Comparison of ENCODE assay signal across 34 cellular contexts in the genomic region with DNA sequence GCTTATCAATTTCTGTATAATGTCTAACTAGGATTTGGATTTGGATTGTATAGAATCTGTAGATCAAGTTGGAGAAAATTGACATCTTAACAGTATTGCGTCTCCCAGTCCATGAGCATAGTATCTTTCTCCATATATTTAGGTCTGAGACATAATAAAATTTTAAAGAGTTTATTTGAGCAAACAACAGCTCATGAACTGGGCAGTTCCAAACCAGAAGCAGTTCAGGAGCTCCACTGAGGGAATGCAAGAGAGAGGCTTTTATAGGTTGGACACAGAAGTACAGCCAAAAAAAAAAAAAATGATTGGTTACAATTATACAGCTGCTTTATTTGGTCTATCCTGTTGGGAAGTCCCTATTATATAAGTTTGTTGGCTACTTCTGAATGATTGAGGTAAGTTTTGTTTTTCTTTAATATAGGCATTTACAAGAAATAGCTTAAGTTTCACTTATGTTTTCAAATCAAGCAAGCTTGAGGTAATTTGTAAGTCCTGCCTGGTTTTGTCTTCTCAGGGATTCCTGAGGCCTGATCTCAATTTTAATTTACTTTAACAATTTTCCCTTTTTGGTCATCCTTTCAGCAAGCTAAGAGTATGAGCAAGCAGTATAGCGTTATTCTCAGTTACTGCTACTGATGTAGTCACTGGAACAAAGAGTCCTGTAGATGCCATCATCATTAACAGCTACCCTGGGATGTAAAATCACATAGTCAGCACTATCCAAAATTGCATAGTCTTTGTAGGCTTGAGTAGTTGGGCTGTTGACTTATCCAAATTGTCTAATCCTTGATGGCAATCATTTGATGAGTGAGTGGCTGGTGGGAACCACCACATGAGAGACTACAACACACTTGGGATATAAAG. TPM values are rescaled to one million over a fixed set of nuclear protein-coding genes. Genes with fewer than 3 reads are reported as not detected.
DNase-seq lines count a peak whose midpoint lies in the region; ATAC-seq, FAIRE-seq and TF ChIP-seq lines count a peak whose summit lies in the region.
"Had no signal": no experiment of that assay in that cellular context is flagged by ENCODE, and none has a peak within 500 bp of the region (broad histone marks: within the 10 kb centered on the region; RNA-seq: fewer than 3 reads in every experiment).

No MANE protein-coding gene starts in this region.

- no peaks in the 10 kb centered on the region for H3K36me3 ChIP-seq in K562 (ENCODE audit: control insufficient read depth, insufficient read depth, low read length)
- H3K36me3 ChIP-seq: adrenal gland, BLaER1, esophagus squamous epithelium, tibial nerve had no signal

- H3K27ac Mint-ChIP-seq in activated CD8-positive, alpha-beta memory T cell treated with anti-CD3 and anti-CD28 coated beads, Interleukin-2, amount 10 ng/mL, durations not matched to agents 7 days and 5 days, result peak overlapping the region; percentile 76
- H3K27ac Mint-ChIP-seq: IgD-negative memory B cell, nephron progenitor cell had no signal

- no peak overlapping the region for H3K4me3 Mint-ChIP-seq in activated CD8-positive, alpha-beta memory T cell treated with anti-CD3 and anti-CD28 coated beads, Interleukin-2, amount 10 ng/mL, durations not matched to agents 7 days and 5 days
- H3K4me3 Mint-ChIP-seq: IgD-negative memory B cell, nephron progenitor cell had no signal

- no peaks in the 10 kb centered on the region for H3K27me3 Mint-ChIP-seq in activated CD8-positive, alpha-beta memory T cell treated with anti-CD3 and anti-CD28 coated beads, Interleukin-2, amount 10 ng/mL, durations not matched to agents 7 days and 5 days

- no peaks in the 10 kb centered on the region for H3K4me1 ChIP-seq in K562 (replicated peaks in 1 of 2; ENCODE audit: control insufficient read depth in 2 of 2, insufficient read depth in 2 of 2, low read length in 2 of 2)
- H3K4me1 ChIP-seq: adrenal gland, body of pancreas, esophagus squamous epithelium, tibial nerve had no signal

- no peak for DNase-seq in activated CD8-positive, alpha-beta memory T cell treated with anti-CD3 and anti-CD28 coated beads, Interleukin-2, amount 10 ng/mL, durations not matched to agents 7 days and 5 days
- no peak for DNase-seq in activated CD8-positive, alpha-beta memory T cell treated with anti-CD3 and anti-CD28 coated beads, Interleukin-2, amount 50 U/mL, for 48 hours
- DNase-seq in GM12892 (ENCODE audit: insufficient read length) (no peak), LNCaP clone FGC (ENCODE audit: low read depth) (peak; percentile 80), K562 (ENCODE audit: extremely low read depth in 1 of 4, low spot score in 3 of 4) (no peak), iPS-NIHi11 (ENCODE audit: low spot score) (no peak), GM03348 (ENCODE audit: low spot score) (no peak)
- DNase-seq: ACHN; activated CD8-positive, alpha-beta memory T cell treated with anti-CD3 and anti-CD28 coated beads for 24 hours; adrenal gland; body of pancreas; DMS53; esophagus squamous epithelium; mucosa of descending colon; NCI-H1105; NCI-H187 treated with DMSO at 0.1 percent for 48 hours; NCI-H2171 treated with DMSO at 0.1 percent for 48 hours; NCI-H524; nephron progenitor cell; PC-3; SK-N-SH had no signal

- H3K9ac ChIP-seq in K562 (ENCODE audit: insufficient read depth in 1 of 2, low read depth in 2 of 2, low read length in 2 of 2), result no peak overlapping the region
- H3K9ac ChIP-seq: BLaER1, SK-N-SH had no signal

- intact Hi-C loops in K562 (cut with micrococcal nuclease), result no loop called here

- in situ Hi-C loops in K562 (cut with MboI), result no loop called here

- CTCF ChIA-PET in activated CD8-positive, alpha-beta memory T cell treated with anti-CD3 and anti-CD28 coated beads, Interleukin-2, amount 10 ng/mL, durations not matched to agents 7 days and 5 days (lab: Charles Lee), result interaction anchor here (1.2 to 1.6 kb wide), 3 partner anchors 27 to 255 kb away, joined by 3 to 10 read pairs (median 7); a partner anchor contains a TSS
- CTCF ChIA-PET in K562 (lab: Yijun Ruan, JAX; ENCODE audit: low intra/inter-chr PET ratio), result no interaction called here

- peaks cover 0 to 2% of the 10 kb centered on the region in 2 experiments; a peak in 2 of 5 replicates for H3K27me3 ChIP-seq in K562 (ENCODE audit: control insufficient read depth in 2 of 2, insufficient read depth in 2 of 2, low read length in 2 of 2)
- H3K27me3 ChIP-seq: adrenal gland, BLaER1, body of pancreas, esophagus squamous epithelium, tibial nerve had no signal

- no peak for TF ChIP-seq EP300 in K562 (IDR thresholded peaks at IDR 0.05; ENCODE audit: low read length)

- H3K9me3 Mint-ChIP-seq in activated CD8-positive, alpha-beta memory T cell treated with anti-CD3 and anti-CD28 coated beads, Interleukin-2, amount 10 ng/mL, durations not matched to agents 7 days and 5 days (ENCODE audit: low read depth), result peaks cover 7% of the 10 kb centered on the region

- H2AFZ ChIP-seq in K562 (ENCODE audit: low read depth, low read length), result no peak overlapping the region

- no TSS peak for BruUV-seq in K562 (replicated peaks; lab: Mats Ljungman, UMichigan)

- ATAC-seq in activated CD8-positive, alpha-beta memory T cell treated with anti-CD3 and anti-CD28 coated beads, Interleukin-2, amount 10 ng/mL, durations not matched to agents 7 days and 5 days, result peak; percentile 27
- no peak for ATAC-seq in K562
- ATAC-seq: body of pancreas, mucosa of descending colon, PC-3 had no signal

- no peak for TF ChIP-seq RAD21 in K562 (CRISPR knock-in tag; conservative IDR thresholded peaks at IDR 0.05 in 1 of 2, IDR thresholded peaks at IDR 0.05 in 1 of 2)

- no peak overlapping the region for H3K4me2 ChIP-seq in K562 (ENCODE audit: insufficient read depth, low read length)
- H3K4me2 ChIP-seq: BLaER1, SK-N-SH had no signal

- peaks cover 29% of the 10 kb centered on the region for H3K4me1 Mint-ChIP-seq in activated CD8-positive, alpha-beta memory T cell treated with anti-CD3 and anti-CD28 coated beads, Interleukin-2, amount 10 ng/mL, durations not matched to agents 7 days and 5 days
- H3K4me1 Mint-ChIP-seq: nephron progenitor cell had no signal

- POLR2A ChIA-PET in K562 (lab: Yijun Ruan, JAX), result interaction anchor here (0.7 kb wide), 1 partner anchor 547 kb away, joined by 3 read pairs; no protein-coding TSS in a partner anchor

- 0% methylated on average over 2 of the region's 2 CpGs for WGBS in K562 (ENCODE audit: insufficient coverage, low coverage, missing lambda C conversion rate)

- TF ChIP-seq CTCF in LNCaP clone FGC (IDR thresholded peaks at IDR 0.05; ENCODE audit: control insufficient read depth, extremely low read depth, insufficient read depth), result no peak
- TF ChIP-seq CTCF in K562 (IDR thresholded peaks at IDR 0.05 in 2 of 3, conservative IDR thresholded peaks at IDR 0.05 in 1 of 3; ENCODE audit: insufficient read depth in 2 of 3, low read depth in 1 of 3, low read length in 3 of 3), result no peak

- TF ChIP-seq POLR2A in GM12892 (IDR thresholded peaks at IDR 0.05; ENCODE audit: low read depth, low read length) (no peak), K562 (conservative IDR thresholded peaks at IDR 0.05) (no peak)

- no peaks in the 10 kb centered on the region for H3K9me3 ChIP-seq in K562 (replicated peaks; ENCODE audit: control insufficient read depth, insufficient read depth, low read depth, low read length)
- H3K9me3 ChIP-seq: adrenal gland, body of pancreas, mucosa of descending colon, SK-N-SH, tibial nerve had no signal

- H3K4me3 ChIP-seq in LNCaP clone FGC (ENCODE audit: low read depth, low read length) (no peak overlapping the region), K562 (no peak overlapping the region)
- H3K4me3 ChIP-seq: adrenal gland, BLaER1, body of pancreas, esophagus squamous epithelium, mucosa of descending colon, tibial nerve had no signal

- no peaks in the 10 kb centered on the region for H4K20me1 ChIP-seq in K562 (replicated peaks; ENCODE audit: control insufficient read depth, insufficient read depth, low read length)
- H4K20me1 ChIP-seq: BLaER1 had no signal

- H3K27ac ChIP-seq in K562 (ENCODE audit: extremely low read depth, low read depth, low read length), result no peak overlapping the region
- H3K27ac ChIP-seq: adrenal gland, BLaER1, body of pancreas, esophagus squamous epithelium, tibial nerve, VCaP had no signal

- FAIRE-seq in GM12892 (lab: Jason Lieb, UNC) (peak; percentile 33), K562 (lab: Jason Lieb, UNC) (no peak)
- FAIRE-seq: endometrium, frontal cortex, G401.6 had no signal

- H3K79me2 ChIP-seq in K562 (ENCODE audit: control insufficient read depth, insufficient read depth, low read length), result no peaks in the 10 kb centered on the region

- H3K36me3 Mint-ChIP-seq in activated CD8-positive, alpha-beta memory T cell treated with anti-CD3 and anti-CD28 coated beads, Interleukin-2, amount 10 ng/mL, durations not matched to agents 7 days and 5 days, result peaks cover 27% of the 10 kb centered on the region
- H3K36me3 Mint-ChIP-seq: IgD-negative memory B cell had no signal

- no peaks in the 10 kb centered on the region for H3K9me1 ChIP-seq in K562 (ENCODE audit: control insufficient read depth, insufficient read depth, low read length)

RNA-seq across cellular contexts. Expression of a gene that starts 27.5 kb away (rescaled TPM):
- total RNA-seq in activated CD8-positive, alpha-beta memory T cell treated with anti-CD3 and anti-CD28 coated beads, Interleukin-2, amount 10 ng/mL, durations not matched to agents 7 days and 5 days, result 1 to 10 TPM; 1.4 to 5.1 TPM
- polyA plus RNA-seq in GM12892 (2012; ENCODE audit: missing spikeins), result 5.0 TPM
- not detected in 2 replicates for total RNA-seq in K562 (2011; cell fraction: chromatin; rRNA removed; ENCODE audit: low replicate concordance)
- not detected in 2 replicates for total RNA-seq in K562 (2011; cell fraction: nucleolus; rRNA removed)
- total RNA-seq in K562 (2011; cell fraction: nucleoplasm; rRNA removed), result not detected in 2 replicates
- total RNA-seq in K562 (2014; rRNA removed) (not detected in 2 replicates), K562 (2014; rRNA removed; fragmentation: Illumina TruSeq; extraction: Trizol) (not detected in 2 replicates), K562 (2015; rRNA removed; fragmentation: Illumina TruSeq; extraction: Trizol) (not detected in 2 replicates), K562 (2021) (not detected in 2 replicates)
- polyA plus RNA-seq in K562 (2011; rRNA removed) (not detected in 2 replicates), K562 (2014; fragmentation: Illumina TruSeq; extraction: Trizol) (not detected in 2 replicates), K562 (2014; fragmentation: Nextera tagmentation; extraction: Ambion mirVana) (not detected), K562 (2014; rRNA removed) (not detected in 2 replicates)
- polyA plus RNA-seq in K562 (2011; cell fraction: cytosol; rRNA removed), result not detected in 2 replicates
- polyA plus RNA-seq in K562 (2011; cell fraction: nucleus; rRNA removed), result 0.04 TPM in 1 of 2 replicates, not detected in the other
- not detected in 2 replicates for polyA plus RNA-seq in K562 (2012)
- not detected in 2 replicates for polyA minus RNA-seq in K562 (2011; rRNA and poly(A)+ RNA removed)
- polyA minus RNA-seq in K562 (2011; cell fraction: cytosol; rRNA and poly(A)+ RNA removed), result not detected in 2 replicates
- not detected in 2 replicates for polyA minus RNA-seq in K562 (2011; cell fraction: nucleus; rRNA and poly(A)+ RNA removed)
- total RNA-seq: body of pancreas, dermis microvascular lymphatic vessel endothelial cell, esophagus squamous epithelium, frontal cortex, H4, lung microvascular endothelial cell, M059J, mucosa of descending colon, osteocyte, PC-3, skeletal muscle tissue, tibial nerve had no signal
- polyA plus RNA-seq: SK-N-SH had no signal

RNA-seq across cellular contexts. Expression of a gene that starts 38.7 kb away (rescaled TPM):
- total RNA-seq in activated CD8-positive, alpha-beta memory T cell treated with anti-CD3 and anti-CD28 coated beads, Interleukin-2, amount 10 ng/mL, durations not matched to agents 7 days and 5 days, result 1 to 10 TPM; 1.4 to 4.4 TPM
- 1.6 TPM for polyA plus RNA-seq in GM12892 (2012; ENCODE audit: missing spikeins)
- 5.0 and 10.2 TPM in 2 replicates for total RNA-seq in K562 (2011; cell fraction: chromatin; rRNA removed; ENCODE audit: low replicate concordance)
- total RNA-seq in K562 (2011; cell fraction: nucleolus; rRNA removed), result 3.6 and 5.0 TPM in 2 replicates
- total RNA-seq in K562 (2011; cell fraction: nucleoplasm; rRNA removed), result 4.4 and 9.5 TPM in 2 replicates
- 0.77 and 1.0 TPM in 2 replicates for total RNA-seq in K562 (2014; rRNA removed)
- 0.47 and 0.51 TPM in 2 replicates for total RNA-seq in K562 (2014; rRNA removed; fragmentation: Illumina TruSeq; extraction: Trizol)
- total RNA-seq in K562 (2015; rRNA removed; fragmentation: Illumina TruSeq; extraction: Trizol), result 0.18 and 0.23 TPM in 2 replicates
- total RNA-seq in K562 (2021), result 1.9 and 2.0 TPM in 2 replicates
- polyA plus RNA-seq in K562 (2011; rRNA removed), result 0.61 and 1.3 TPM in 2 replicates
- 0.44 and 1.1 TPM in 2 replicates for polyA plus RNA-seq in K562 (2011; cell fraction: cytosol; rRNA removed)
- 0.86 and 3.4 TPM in 2 replicates for polyA plus RNA-seq in K562 (2011; cell fraction: nucleus; rRNA removed)
- polyA plus RNA-seq in K562 (2012), result 1.7 and 1.9 TPM in 2 replicates
- polyA plus RNA-seq in K562 (2014; fragmentation: Illumina TruSeq; extraction: Trizol), result 1.8 and 2.7 TPM in 2 replicates
- under 1 TPM; 0.13 to 0.18 TPM for polyA plus RNA-seq in K562 (2014; fragmentation: Nextera tagmentation; extraction: Ambion mirVana)
- 1.1 and 1.4 TPM in 2 replicates for polyA plus RNA-seq in K562 (2014; rRNA removed)
- 1.4 and 1.6 TPM in 2 replicates for polyA minus RNA-seq in K562 (2011; rRNA and poly(A)+ RNA removed)
- 1.3 and 2.3 TPM in 2 replicates for polyA minus RNA-seq in K562 (2011; cell fraction: cytosol; rRNA and poly(A)+ RNA removed)
- polyA minus RNA-seq in K562 (2011; cell fraction: nucleus; rRNA and poly(A)+ RNA removed), result 1.9 and 2.8 TPM in 2 replicates
- polyA plus RNA-seq: IgD-negative memory B cell had no signal
